15 cellular contexts compared by ENCODE assay signal in genomic region chr1:94385354-94385947, GRCh38. TPM values are rescaled to one million over a fixed set of nuclear protein-coding genes. Genes with fewer than 3 reads are reported as not detected.
DNase-seq lines count a peak whose midpoint lies in the region; ATAC-seq, FAIRE-seq and TF ChIP-seq lines count a peak whose summit lies in the region.
"Had no signal": no experiment of that assay in that cellular context is flagged by ENCODE, and none has a peak within 500 bp of the region (broad histone marks: within the 10 kb centered on the region; RNA-seq: fewer than 3 reads in every experiment).

No MANE protein-coding gene starts in this region.

- no peaks in the 10 kb centered on the region for H3K79me2 ChIP-seq in mesendoderm (ENCODE audit: control insufficient read depth, insufficient read depth, low read length)

- no peak overlapping the region for H2AK5ac ChIP-seq in mesendoderm (ENCODE audit: low read length)

- H3K4me3 Mint-ChIP-seq in natural killer cell treated with Interleukin-12 subunit alpha and Interleukin-12 subunit beta and Interleukin-15 and Interleukin-18, amount 100 ng/mL, for 72 hours: peak overlapping the region; percentile 25
- H3K4me3 Mint-ChIP-seq in natural killer cell: no peak overlapping the region
- H3K4me3 Mint-ChIP-seq in activated T-cell treated with anti-CD3 and anti-CD28 coated beads, Interleukin-2, amount 50 U/mL, for 4 hours: peak overlapping the region; percentile 27
- H3K4me3 Mint-ChIP-seq: WTC11 had no signal

- no peaks in the 10 kb centered on the region for H3K9me3 ChIP-seq in mucosa of descending colon

- H3K9ac ChIP-seq in mesendoderm (ENCODE audit: low read length): no peak overlapping the region

- no peak overlapping the region for H2BK15ac ChIP-seq in mesendoderm (replicated peaks; ENCODE audit: low read depth)

- TF ChIP-seq CTCF in natural killer cell (IDR thresholded peaks at IDR 0.05) (no peak), mucosa of descending colon (IDR thresholded peaks at IDR 0.05) (no peak)

- H3K36me3 ChIP-seq in mucosa of descending colon (ENCODE audit: low read depth): no peaks in the 10 kb centered on the region
- no peaks in the 10 kb centered on the region for H3K36me3 ChIP-seq in mesendoderm (ENCODE audit: control insufficient read depth, insufficient read depth, low read length)

- FAIRE-seq in urothelium cell line (lab: Jason Lieb, UNC): peak; percentile 17
- FAIRE-seq: endometrium had no signal

- H3K4me2 ChIP-seq in mesendoderm (ENCODE audit: low read length): no peak overlapping the region

- no peak overlapping the region for H2BK5ac ChIP-seq in mesendoderm (ENCODE audit: low read length)

- no peak overlapping the region for H4K5ac ChIP-seq in mesendoderm (ENCODE audit: low read length)

- no peak overlapping the region for H3K27ac ChIP-seq in mesendoderm (ENCODE audit: low read depth, low read length)

- H3K79me1 ChIP-seq in mesendoderm (ENCODE audit: low read length): no peaks in the 10 kb centered on the region

- H3K56ac ChIP-seq in mesendoderm (ENCODE audit: low read length): no peak overlapping the region

- H3K23ac ChIP-seq in mesendoderm (ENCODE audit: low read length): no peak overlapping the region

- H3K4me3 ChIP-seq in mucosa of descending colon: no peak overlapping the region
- no peak overlapping the region for H3K4me3 ChIP-seq in mesendoderm (ENCODE audit: low read length)

- H4K8ac ChIP-seq in mesendoderm (ENCODE audit: low read depth, low read length): no peak overlapping the region

- no CpG with 5 or more reads among the region's 2 CpGs for WGBS in mesendoderm (ENCODE audit: extremely low coverage, insufficient coverage, low lambda C conversion rate)

- no peak for TF ChIP-seq POLR2A in erythroblast (IDR thresholded peaks at IDR 0.05; ENCODE audit: low read length)

- no peaks in the 10 kb centered on the region for H3K9me3 Mint-ChIP-seq in natural killer cell treated with Interleukin-12 subunit alpha and Interleukin-12 subunit beta and Interleukin-15 and Interleukin-18, amount 100 ng/mL, for 72 hours
- no peaks in the 10 kb centered on the region for H3K9me3 Mint-ChIP-seq in natural killer cell
- H3K9me3 Mint-ChIP-seq in activated T-cell treated with anti-CD3 and anti-CD28 coated beads, Interleukin-2, amount 50 U/mL, for 4 hours: peaks cover 9% of the 10 kb centered on the region

- no peak overlapping the region for H3K18ac ChIP-seq in mesendoderm (ENCODE audit: low read length)

- ATAC-seq in natural killer cell treated with Interleukin-12 subunit alpha and Interleukin-12 subunit beta and Interleukin-15 and Interleukin-18, amount 100 ng/mL, for 72 hours: no peak
- ATAC-seq in natural killer cell (no peak), mucosa of descending colon (peak; percentile 40)
- ATAC-seq in activated T-cell treated with anti-CD3 and anti-CD28 coated beads, Interleukin-2, amount 50 U/mL, for 4 hours: peak; percentile 47 to 66
- ATAC-seq: WTC11 had no signal

- DNase-seq in natural killer cell treated with Interleukin-12 subunit alpha and Interleukin-12 subunit beta and Interleukin-15 and Interleukin-18, amount 100 ng/mL, for 72 hours (ENCODE audit: low spot score): no peak
- DNase-seq in natural killer cell (no peak), mucosa of descending colon (peak in 2 of 3 donors; percentile 30 to 38), urothelium cell line (ENCODE audit: low spot score) (no peak), mesendoderm (no peak), erythroblast (lab: John Stamatoyannopoulos, UW) (no peak), medulla oblongata (ENCODE audit: extremely low spot score) (no peak)
- no peak for DNase-seq in activated T-cell treated with anti-CD3 and anti-CD28 coated beads, Interleukin-2, amount 50 U/mL, for 4 hours
- DNase-seq: anterior cingulate cortex, C1 segment of cervical spinal cord, hypothalamus, naive B cell, Right ventricle myocardium superior had no signal

- H3K4me1 ChIP-seq in mucosa of descending colon (ENCODE audit: low read depth) (peaks cover 32% of the 10 kb centered on the region), mesendoderm (ENCODE audit: control insufficient read depth, low read depth, low read length) (peaks cover 3% of the 10 kb centered on the region)

- peaks cover 12 to 21% of the 10 kb centered on the region in 2 donors for H3K4me1 Mint-ChIP-seq in natural killer cell treated with Interleukin-12 subunit alpha and Interleukin-12 subunit beta and Interleukin-15 and Interleukin-18, amount 100 ng/mL, for 72 hours (ENCODE audit: low read depth in 2 of 2)
- peaks cover 9% of the 10 kb centered on the region in 2 donors for H3K4me1 Mint-ChIP-seq in natural killer cell
- H3K4me1 Mint-ChIP-seq in activated T-cell treated with anti-CD3 and anti-CD28 coated beads, Interleukin-2, amount 50 U/mL, for 4 hours (ENCODE audit: low read depth): peaks cover 22% of the 10 kb centered on the region

- H3K27me3 Mint-ChIP-seq in natural killer cell treated with Interleukin-12 subunit alpha and Interleukin-12 subunit beta and Interleukin-15 and Interleukin-18, amount 100 ng/mL, for 72 hours: peaks cover 9 to 15% of the 10 kb centered on the region in 2 donors
- H3K27me3 Mint-ChIP-seq in natural killer cell (ENCODE audit: low read depth in 2 of 2): peaks cover 0 to 14% of the 10 kb centered on the region in 2 donors
- H3K27me3 Mint-ChIP-seq in activated T-cell treated with anti-CD3 and anti-CD28 coated beads, Interleukin-2, amount 50 U/mL, for 4 hours (ENCODE audit: low read depth): no peaks in the 10 kb centered on the region

- H3K27ac Mint-ChIP-seq in natural killer cell treated with Interleukin-12 subunit alpha and Interleukin-12 subunit beta and Interleukin-15 and Interleukin-18, amount 100 ng/mL, for 72 hours: peak overlapping the region; percentile 46 to 67
- H3K27ac Mint-ChIP-seq in natural killer cell: no peak overlapping the region
- H3K27ac Mint-ChIP-seq: WTC11 had no signal

- H3K4ac ChIP-seq in mesendoderm (ENCODE audit: low read depth, low read length): no peak overlapping the region

- H2BK120ac ChIP-seq in mesendoderm (ENCODE audit: low read depth, low read length): no peak overlapping the region

- H3K27me3 ChIP-seq in mesendoderm (ENCODE audit: insufficient read depth, low read length, poor library complexity): no peaks in the 10 kb centered on the region

- intact Hi-C loops in natural killer cell (cut with micrococcal nuclease) (no loop called here), mucosa of descending colon (cut with DNase I, micrococcal nuclease) (no loop called here)

- no peaks in the 10 kb centered on the region for H3K36me3 Mint-ChIP-seq in natural killer cell treated with Interleukin-12 subunit alpha and Interleukin-12 subunit beta and Interleukin-15 and Interleukin-18, amount 100 ng/mL, for 72 hours
- H3K36me3 Mint-ChIP-seq in natural killer cell: no peaks in the 10 kb centered on the region
- no peaks in the 10 kb centered on the region for H3K36me3 Mint-ChIP-seq in activated T-cell treated with anti-CD3 and anti-CD28 coated beads, Interleukin-2, amount 50 U/mL, for 4 hours (ENCODE audit: insufficient read depth)

RNA-seq across cellular contexts. Expression of gene ABCD3, which starts 32.7 kb away (rescaled TPM):
- 10 to 100 TPM; 31.0 to 35.3 TPM for total RNA-seq in natural killer cell treated with Interleukin-12 subunit alpha and Interleukin-12 subunit beta and Interleukin-15 and Interleukin-18, amount 100 ng/mL, for 72 hours
- total RNA-seq in natural killer cell: 10 to 100 TPM; 22.3 to 29.5 (median 27.6) TPM
- total RNA-seq in activated T-cell treated with anti-CD3 and anti-CD28 coated beads, Interleukin-2, amount 50 U/mL, for 4 hours: 100 to 1,000 TPM in 1 of 3 donors, 10 to 100 TPM in 2; 43.9 to 127 (median 72.6) TPM
- 100 to 1,000 TPM in 1 of 3 donors, 10 to 100 TPM in 2; 67.9 to 102 (median 99.3) TPM for total RNA-seq in mucosa of descending colon
- polyA plus RNA-seq in mesendoderm (2013, experiment 1 of 2): 24.6 TPM
- 23.6 TPM for polyA plus RNA-seq in mesendoderm (2013, experiment 2 of 2)

Comparison
In these comparisons a context has a peak if more than half of its experiments do, and no peak if none do; other contexts are left out.
1. H3K27ac Mint-ChIP-seq: peak in natural killer cell treated with Interleukin-12 subunit alpha and Interleukin-12 subunit beta and Interleukin-15 and Interleukin-18, amount 100 ng/mL, for 72 hours (2 of 2); none in natural killer cell (0 of 2).
2. ATAC-seq: peak in activated T-cell treated with anti-CD3 and anti-CD28 coated beads, Interleukin-2, amount 50 U/mL, for 4 hours (2 of 2) and mucosa of descending colon (single experiment); none in natural killer cell treated with Interleukin-12 subunit alpha and Interleukin-12 subunit beta and Interleukin-15 and Interleukin-18, amount 100 ng/mL, for 72 hours (0 of 2) and natural killer cell (0 of 3).
3. DNase-seq: peak in mucosa of descending colon (2 of 3); none in natural killer cell treated with Interleukin-12 subunit alpha and Interleukin-12 subunit beta and Interleukin-15 and Interleukin-18, amount 100 ng/mL, for 72 hours (single experiment), natural killer cell (single experiment), activated T-cell treated with anti-CD3 and anti-CD28 coated beads, Interleukin-2, amount 50 U/mL, for 4 hours (single experiment), urothelium cell line (single experiment), mesendoderm (single experiment), erythroblast (0 of 2) and medulla oblongata (single experiment).